Comparison of ENCODE assay signal across 31 cellular contexts in the genomic region with DNA sequence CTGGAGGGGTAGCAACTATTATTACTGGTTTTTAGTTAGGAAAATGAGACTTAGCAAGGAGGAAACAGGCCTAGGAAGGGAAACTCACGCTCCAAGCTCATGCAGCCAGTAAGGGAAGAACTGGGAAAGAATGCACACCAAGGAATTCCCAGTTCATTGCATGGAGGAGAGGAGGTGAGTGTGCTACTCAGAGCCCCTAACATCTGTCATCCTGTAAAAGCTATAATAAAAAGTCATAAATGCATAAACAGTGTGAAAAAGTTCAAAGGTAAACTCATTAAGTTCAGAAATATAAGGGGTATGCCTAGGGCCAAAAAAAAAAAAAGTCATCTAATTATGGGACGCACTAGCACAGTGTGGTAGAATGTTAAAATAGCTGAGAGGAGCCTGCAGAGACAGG. TPM values are rescaled to one million over a fixed set of nuclear protein-coding genes. Genes with fewer than 3 reads are reported as not detected.
"Had no signal": no experiment of that assay in that cellular context is flagged by ENCODE, and none has a peak within 500 bp of the region (broad histone marks: within the 10 kb centered on the region; RNA-seq: fewer than 3 reads in every experiment).

No MANE protein-coding gene starts in this region.

- FAIRE-seq: astrocyte, TTC549 had no signal

- H3K4me3 ChIP-seq: adrenal gland, PC-9, SJCRH30, SK-N-MC had no signal

- H3K9me3 ChIP-seq: adrenal gland, SJCRH30 had no signal

- H3K4me1 ChIP-seq: adrenal gland, SJCRH30 had no signal

- H3K27ac ChIP-seq: adrenal gland, KMS-11, PC-9, SJCRH30, SK-N-MC had no signal

- H3K4me2 ChIP-seq: KMS-11, PC-9 had no signal

- H3K36me3 ChIP-seq: adrenal gland, SJCRH30 had no signal

- ATAC-seq: activated CD4-positive, alpha-beta T cell treated with anti-CD3 and anti-CD28 coated beads for 36 hours; activated CD4-positive, CD25-positive, alpha-beta regulatory T cell treated with anti-CD3 and anti-CD28 coated beads, Interleukin-2, amount 50 U/mL, for 24 hours; activated CD8-positive, alpha-beta T cell treated with anti-CD3 and anti-CD28 coated beads, Interleukin-2, amount 10 ng/mL, durations not matched to agents 7 days and 5 days; activated naive CD4-positive, alpha-beta T cell treated with anti-CD3 and anti-CD28 coated beads, Interleukin-2, amount 50 U/mL, for 72 hours; WTC11 had no signal

- DNase-seq: activated CD4-positive, alpha-beta T cell treated with anti-CD3 and anti-CD28 coated beads for 36 hours; activated CD4-positive, alpha-beta T cell treated with anti-CD3 and anti-CD28 coated beads, Interleukin-2, amount 10 ng/mL, durations not matched to agents 7 days and 5 days; activated CD4-positive, alpha-beta T cell treated with anti-CD3 and anti-CD28 coated beads, Interleukin-2, amount 50 U/mL, for 48 hours; activated CD8-positive, alpha-beta T cell treated with anti-CD3 and anti-CD28 coated beads, Interleukin-2, amount 10 ng/mL, durations not matched to agents 7 days and 5 days; activated gamma-delta T cell; activated naive CD4-positive, alpha-beta T cell treated with anti-CD3 and anti-CD28 coated beads for 36 hours; activated T-cell treated with anti-CD3 and anti-CD28 coated beads, Interleukin-2, amount 50 U/mL, for 24 hours; adrenal gland; central memory CD4-positive, alpha-beta T cell; MM.1S; MV-4-11; NCI-H1092; NCI-H1436 treated with DMSO at 0.1 percent for 48 hours; NCI-H1694 treated with DMSO at 0.1 percent for 48 hours; NCI-H2029; NCI-H345; NCI-H524 treated with DMSO at 0.1 percent for 48 hours; NK-92 treated with Interleukin-12 subunit alpha and Interleukin-12 subunit beta, amount 100 ng/mL, for 24 hours; PC-9; Right ventricle myocardium superior; SJCRH30 had no signal

- H2AFZ ChIP-seq: PC-9 had no signal

RNA-seq across cellular contexts. Expression of a gene that starts 25.9 kb away (rescaled TPM):
- total RNA-seq: activated CD8-positive, alpha-beta T cell treated with anti-CD3 and anti-CD28 coated beads, Interleukin-2, amount 10 ng/mL, durations not matched to agents 7 days and 5 days; activated naive CD4-positive, alpha-beta T cell treated with anti-CD3 and anti-CD28 coated beads for 36 hours; activated naive CD4-positive, alpha-beta T cell treated with anti-CD3 and anti-CD28 coated beads, Interleukin-2, amount 50 U/mL, for 72 hours; OCI-LY7; PC-9 had no signal

RNA-seq across cellular contexts. Expression of a gene that starts 37.8 kb away (rescaled TPM):
- total RNA-seq: activated CD4-positive, alpha-beta T cell treated with anti-CD3 and anti-CD28 coated beads for 36 hours; activated CD4-positive, alpha-beta T cell treated with anti-CD3 and anti-CD28 coated beads, Interleukin-2, amount 10 ng/mL, durations not matched to agents 7 days and 5 days; activated CD8-positive, alpha-beta T cell treated with anti-CD3 and anti-CD28 coated beads, Interleukin-2, amount 10 ng/mL, durations not matched to agents 7 days and 5 days; activated naive CD4-positive, alpha-beta T cell treated with anti-CD3 and anti-CD28 coated beads for 36 hours; activated naive CD4-positive, alpha-beta T cell treated with anti-CD3 and anti-CD28 coated beads, Interleukin-2, amount 50 U/mL, for 72 hours; activated T-helper 2 cell treated with anti-CD3 and anti-CD28 coated beads, Interferon-gamma antibody, Interleukin-2, Interleukin-4, amounts not matched to agents 10 μg/mL and 5 μg/mL and 100 μg/mL, durations not matched to agents 14 hours and 24 hours and 36 hours; adrenal gland; astrocyte; NCI-H460; OCI-LY7; PC-9; Right ventricle myocardium superior; SJCRH30; WTC11 had no signal
